ENCODE assay signal across 19 cellular contexts in the genomic region with DNA sequence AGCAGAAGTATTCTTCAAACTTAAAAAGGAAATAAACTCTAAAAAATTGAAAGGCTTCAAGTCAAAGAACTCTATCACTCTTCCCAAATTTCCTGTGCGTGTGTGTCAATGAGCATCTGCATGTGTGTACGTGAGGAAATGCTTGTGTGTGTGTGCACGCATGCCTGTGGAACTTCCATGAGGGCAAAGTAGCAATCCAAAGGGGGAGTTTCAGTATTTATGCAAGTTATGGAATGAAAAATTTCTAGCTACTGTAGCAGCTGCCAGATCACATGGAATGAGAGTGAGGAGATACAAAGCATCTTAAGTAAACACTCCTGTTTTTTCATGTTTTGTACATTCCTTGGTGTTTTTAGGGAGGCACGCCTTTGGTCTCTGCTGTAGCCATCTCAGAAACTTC.
DNase-seq lines count a peak whose midpoint lies in the region; ATAC-seq, FAIRE-seq and TF ChIP-seq lines count a peak whose summit lies in the region.
"Had no signal": no experiment of that assay in that cellular context is flagged by ENCODE, and none has a peak within 500 bp of the region (broad histone marks: within the 10 kb centered on the region; RNA-seq: fewer than 3 reads in every experiment).

No MANE protein-coding gene starts in this region.

- TF ChIP-seq RAD21 in liver (IDR thresholded peaks at IDR 0.05) (no peak), HepG2 (CRISPR knock-in tag; IDR thresholded peaks at IDR 0.05) (no peak)

- no peak for FAIRE-seq in HepG2 (lab: Jason Lieb, UNC)
- FAIRE-seq: A204.1 had no signal

- H3K23ac ChIP-seq in trophoblast cell (ENCODE audit: low read length): no peak overlapping the region

- H3K4me3 ChIP-seq in liver (ENCODE audit: low read depth in 1 of 3, low read length in 3 of 3) (no peak overlapping the region), HepG2 (replicated peaks in 1 of 3; ENCODE audit: insufficient read depth in 1 of 3, low read depth in 2 of 3, low read length in 3 of 3) (no peak overlapping the region), trophoblast cell (ENCODE audit: low read depth, low read length) (no peak overlapping the region), osteoblast (ENCODE audit: insufficient read depth, low read length) (no peak overlapping the region)
- H3K4me3 ChIP-seq: PC-9 had no signal

- H2BK120ac ChIP-seq in trophoblast cell (ENCODE audit: insufficient read depth, low read length, poor library complexity): no peak overlapping the region

- intact Hi-C loops in HepG2 (cut with micrococcal nuclease; ENCODE audit: unreplicated experiment): no loop called here

- peaks cover 0 to 11% (median 6%) of the 10 kb centered on the region in 4 donors for H3K36me3 ChIP-seq in liver (ENCODE audit: control insufficient read depth in 4 of 4, insufficient read depth in 3 of 4, low read depth in 1 of 4, low read length in 3 of 4)
- peaks cover 13 to 56% of the 10 kb centered on the region in 2 experiments for H3K36me3 ChIP-seq in HepG2 (replicated peaks in 1 of 2; ENCODE audit: control insufficient read depth in 1 of 2, insufficient read depth in 2 of 2, low read length in 2 of 2)
- H3K36me3 ChIP-seq in trophoblast cell (ENCODE audit: control insufficient read depth in 1 of 2, insufficient read depth in 2 of 2, low read length in 2 of 2): no peaks in the 10 kb centered on the region
- H3K36me3 ChIP-seq in osteoblast (ENCODE audit: insufficient read depth, low read length): no peaks in the 10 kb centered on the region

- TF ChIP-seq EP300 in HepG2 (IDR thresholded peaks at IDR 0.05; ENCODE audit: low read depth in 2 of 2, low read length in 2 of 2): no peak
- no peak for TF ChIP-seq EP300 in HepG2 (CRISPR knock-in tag; IDR thresholded peaks at IDR 0.05; ENCODE audit: borderline replicate concordance)

- H3K4me1 ChIP-seq in liver (ENCODE audit: control insufficient read depth in 4 of 4, insufficient read depth in 4 of 4, low read length in 3 of 4) (no peaks in the 10 kb centered on the region), HepG2 (ENCODE audit: insufficient read depth, low read length) (no peaks in the 10 kb centered on the region), trophoblast cell (ENCODE audit: control insufficient read depth in 1 of 2, insufficient read depth in 2 of 2, low read length in 2 of 2) (no peaks in the 10 kb centered on the region), osteoblast (ENCODE audit: insufficient read depth, low read length) (no peaks in the 10 kb centered on the region)

- H2AFZ ChIP-seq in HepG2 (ENCODE audit: low read length) (no peak overlapping the region), trophoblast cell (ENCODE audit: insufficient read depth, low read length, poor library complexity) (no peak overlapping the region), osteoblast (ENCODE audit: low read length) (no peak overlapping the region)
- H2AFZ ChIP-seq: PC-9 had no signal

- H3K9me3 ChIP-seq in liver (ENCODE audit: control insufficient read depth in 4 of 4, low read length in 3 of 4): no peaks in the 10 kb centered on the region
- H3K9me3 ChIP-seq in HepG2 (ENCODE audit: low read length): no peaks in the 10 kb centered on the region
- H3K9me3 ChIP-seq in trophoblast cell (ENCODE audit: insufficient read depth, low read depth, low read length): no peaks in the 10 kb centered on the region
- no peaks in the 10 kb centered on the region for H3K9me3 ChIP-seq in osteoblast (ENCODE audit: low read depth, low read length)

- H2BK5ac ChIP-seq in trophoblast cell (ENCODE audit: low read depth, low read length, poor library complexity): no peak overlapping the region

- H3K4me2 ChIP-seq in HepG2 (ENCODE audit: low read depth, low read length) (no peak overlapping the region), trophoblast cell (ENCODE audit: low read length) (no peak overlapping the region), osteoblast (ENCODE audit: insufficient read depth, low read length) (no peak overlapping the region)
- H3K4me2 ChIP-seq: PC-9 had no signal

- H3K9ac ChIP-seq in liver (ENCODE audit: low read depth in 1 of 2, low read length in 2 of 2): no peak overlapping the region
- no peak overlapping the region for H3K9ac ChIP-seq in HepG2 (ENCODE audit: insufficient read depth, low read depth, low read length)
- H3K9ac ChIP-seq in trophoblast cell (ENCODE audit: low read length): no peak overlapping the region

- no peak overlapping the region for H4K12ac ChIP-seq in trophoblast cell (ENCODE audit: low read depth, low read length)

- H3K27ac ChIP-seq in liver (ENCODE audit: low read depth in 1 of 2, low read length in 2 of 2) (no peak overlapping the region), HepG2 (ENCODE audit: extremely low read length, insufficient read depth, low read length) (no peak overlapping the region), trophoblast cell (ENCODE audit: low read depth, low read length) (no peak overlapping the region), osteoblast (ENCODE audit: low read depth, low read length) (no peak overlapping the region)
- H3K27ac ChIP-seq: C4-2B, PC-9 had no signal

- H3K4me1 Mint-ChIP-seq in activated CD4-positive, alpha-beta T cell treated with anti-CD3 and anti-CD28 coated beads, Interleukin-2, amount 10 ng/mL, durations not matched to agents 7 days and 5 days: no peaks in the 10 kb centered on the region

- no peak overlapping the region for H3K4ac ChIP-seq in trophoblast cell (ENCODE audit: low read depth, low read length)

- no peaks in the 10 kb centered on the region for H3K36me3 Mint-ChIP-seq in activated CD4-positive, alpha-beta T cell treated with anti-CD3 and anti-CD28 coated beads, Interleukin-2, amount 10 ng/mL, durations not matched to agents 7 days and 5 days (ENCODE audit: low read depth)

- H2AK5ac ChIP-seq in trophoblast cell (ENCODE audit: low read length): no peak overlapping the region

- in situ Hi-C loops in HepG2 (cut with HindIII; ENCODE audit: extremely low pct_ligation_motif_present, low pct_unique_long_range_greater_than_20kb): no loop called here

- WGBS in liver: 77% methylated on average over 4 of the region's 4 CpGs
- 99% methylated on average over 4 of the region's 4 CpGs for WGBS in HepG2 (ENCODE audit: low lambda C conversion rate)
- no CpG with 5 or more reads among the region's 4 CpGs for WGBS in trophoblast cell (ENCODE audit: extremely low coverage, insufficient coverage, insufficient read length)

- no peak overlapping the region for H3K4me3 Mint-ChIP-seq in activated CD4-positive, alpha-beta T cell treated with anti-CD3 and anti-CD28 coated beads, Interleukin-2, amount 10 ng/mL, durations not matched to agents 7 days and 5 days

- no peak for ATAC-seq in HepG2

- no peak overlapping the region for H3K27ac Mint-ChIP-seq in activated CD4-positive, alpha-beta T cell treated with anti-CD3 and anti-CD28 coated beads, Interleukin-2, amount 10 ng/mL, durations not matched to agents 7 days and 5 days

- no peaks in the 10 kb centered on the region for H3K79me1 ChIP-seq in trophoblast cell (ENCODE audit: low read length)

- H3K18ac ChIP-seq in trophoblast cell (ENCODE audit: low read length): no peak overlapping the region

- no peak for DNase-seq in HepG2 (ENCODE audit: low spot score)
- DNase-seq in left kidney (ENCODE audit: low read depth, low spot score): peak; percentile 23
- DNase-seq in trophoblast cell: peak; percentile 61 to 88
- no peak for DNase-seq in GOT3 (lab: John Stamatoyannopoulos, UW)
- DNase-seq in osteoblast (ENCODE audit: insufficient read length, low spot score, missing footprints): no peak
- DNase-seq in activated CD4-positive, alpha-beta T cell treated with anti-CD3 and anti-CD28 coated beads, Interleukin-2, amount 10 ng/mL, durations not matched to agents 7 days and 5 days: no peak
- no peak for DNase-seq in stimulated activated CD4-positive, alpha-beta T cell treated with anti-CD3 and anti-CD28 coated beads, Interleukin-2, amount 100 ng/mL, for 48 hours
- DNase-seq: DMS153, EL, NCI-H1048, NCI-H1436 treated with DMSO at 0.1 percent for 48 hours, NCI-H2029 treated with DMSO at 0.1 percent for 48 hours, NCI-H2171 treated with DMSO at 0.1 percent for 48 hours, NCI-H446 treated with DMSO at 0.1 percent for 48 hours, NCI-H774, PC-9 had no signal

- H3K27me3 Mint-ChIP-seq in activated CD4-positive, alpha-beta T cell treated with anti-CD3 and anti-CD28 coated beads, Interleukin-2, amount 10 ng/mL, durations not matched to agents 7 days and 5 days: peaks cover 9% of the 10 kb centered on the region

- H4K20me1 ChIP-seq in HepG2 (ENCODE audit: insufficient read depth, low read length) (peaks cover 9% of the 10 kb centered on the region; the same call in 1 of the 2 replicates), osteoblast (ENCODE audit: insufficient read depth, low read length) (no peaks in the 10 kb centered on the region)

- H3K27me3 ChIP-seq in liver (ENCODE audit: control insufficient read depth in 4 of 4, insufficient read depth in 4 of 4, low read length in 3 of 4): no peaks in the 10 kb centered on the region
- H3K27me3 ChIP-seq in HepG2 (ENCODE audit: control insufficient read depth in 1 of 2, insufficient read depth in 2 of 2, low read length in 2 of 2): no peaks in the 10 kb centered on the region
- H3K27me3 ChIP-seq in trophoblast cell (ENCODE audit: insufficient read depth, low read length): no peaks in the 10 kb centered on the region
- no peaks in the 10 kb centered on the region for H3K27me3 ChIP-seq in osteoblast (ENCODE audit: insufficient read depth, low read length)

- TF ChIP-seq CTCF in liver (IDR thresholded peaks at IDR 0.05; ENCODE audit: low read depth, low read length, missing input control) (no peak), HepG2 (CRISPR knock-in tag; IDR thresholded peaks at IDR 0.05) (no peak), osteoblast (IDR thresholded peaks at IDR 0.05; ENCODE audit: extremely low read depth, low read depth, low read length) (no peak)

- TF ChIP-seq POLR2A in HepG2 (IDR thresholded peaks at IDR 0.05; ENCODE audit: insufficient read depth in 1 of 2, low read depth in 2 of 2, low read length in 2 of 2): no peak

- no peaks in the 10 kb centered on the region for H3K9me3 Mint-ChIP-seq in activated CD4-positive, alpha-beta T cell treated with anti-CD3 and anti-CD28 coated beads, Interleukin-2, amount 10 ng/mL, durations not matched to agents 7 days and 5 days

- no peak overlapping the region for H4K8ac ChIP-seq in trophoblast cell (ENCODE audit: low read depth, low read length)

- H3K14ac ChIP-seq in trophoblast cell (ENCODE audit: low read length): no peak overlapping the region

- CTCF ChIA-PET in HepG2 (lab: Yijun Ruan, JAX; ENCODE audit: low intra/inter-chr PET ratio, low total read pairs): no interaction called here
- CTCF ChIA-PET in activated CD4-positive, alpha-beta T cell treated with anti-CD3 and anti-CD28 coated beads, Interleukin-2, amount 10 ng/mL, durations not matched to agents 7 days and 5 days (lab: Charles Lee): no interaction called here

- H3K79me2 ChIP-seq in HepG2 (ENCODE audit: insufficient read depth, low read length) (no peaks in the 10 kb centered on the region), trophoblast cell (ENCODE audit: control insufficient read depth, insufficient read depth, low read length, poor library complexity) (no peaks in the 10 kb centered on the region), osteoblast (ENCODE audit: insufficient read depth, low read length) (no peaks in the 10 kb centered on the region)

- POLR2A ChIA-PET in HepG2 (lab: Yijun Ruan, JAX): no interaction called here
- POLR2A ChIA-PET in activated CD4-positive, alpha-beta T cell treated with anti-CD3 and anti-CD28 coated beads, Interleukin-2, amount 10 ng/mL, durations not matched to agents 7 days and 5 days (lab: Charles Lee): no interaction called here

- no peak overlapping the region for H2BK12ac ChIP-seq in trophoblast cell (ENCODE audit: low read length)

- BruUV-seq in HepG2 (replicated peaks; lab: Mats Ljungman, UMichigan): no TSS peak

- H4K91ac ChIP-seq in trophoblast cell (ENCODE audit: low read depth, low read length): no peak overlapping the region

Comparison
In these comparisons a context has a peak if more than half of its experiments do, and no peak if none do; other contexts are left out.
1. DNase-seq: peak in left kidney (single experiment) and trophoblast cell (2 of 2); none in HepG2 (single experiment), GOT3 (single experiment), osteoblast (single experiment), activated CD4-positive, alpha-beta T cell treated with anti-CD3 and anti-CD28 coated beads, Interleukin-2, amount 10 ng/mL, durations not matched to agents 7 days and 5 days (single experiment) and stimulated activated CD4-positive, alpha-beta T cell treated with anti-CD3 and anti-CD28 coated beads, Interleukin-2, amount 100 ng/mL, for 48 hours (0 of 2).